23 cellular contexts compared by ENCODE assay signal in the genomic region with DNA sequence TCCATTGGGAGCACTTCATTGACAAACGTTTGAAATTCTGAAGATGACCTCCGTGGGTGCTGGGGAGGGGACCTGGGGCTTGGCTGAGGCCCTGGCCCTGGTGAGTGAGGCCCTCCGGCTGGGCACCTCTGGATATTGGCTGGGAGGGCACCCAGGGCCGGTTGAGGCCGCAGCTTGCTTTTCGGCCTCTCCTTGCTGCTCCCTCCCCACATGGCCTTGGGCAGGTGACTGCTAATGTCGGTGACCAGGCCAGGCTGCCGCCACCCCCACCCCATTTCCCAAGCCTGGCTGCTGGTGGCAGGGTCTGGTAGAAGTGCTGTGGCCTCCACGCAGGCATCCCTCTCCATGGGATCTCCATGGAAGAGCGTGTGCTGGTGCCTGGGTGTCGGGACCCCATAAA.
"Had no signal": no experiment of that assay in that cellular context is flagged by ENCODE, and none has a peak within 500 bp of the region (broad histone marks: within the 10 kb centered on the region; RNA-seq: fewer than 3 reads in every experiment).

No MANE protein-coding gene starts in this region.

- H3K4me3 ChIP-seq: dorsolateral prefrontal cortex, lower lobe of right lung, pancreas, sigmoid colon, skin epidermis, spleen, suprapubic skin, transverse colon, upper lobe of right lung, uterus had no signal

- DNase-seq: effector CD4-positive, alpha-beta T cell; immature natural killer cell; islet precursor cell; kidney glomerular epithelial cell; left colon; lower lobe of right lung; natural killer cell; spleen; stimulated activated CD4-positive, alpha-beta T cell treated with anti-CD3 and anti-CD28 coated beads, Interleukin-4, amount 100 ng/mL, for 4 hours; stimulated activated naive CD8-positive, alpha-beta T cell treated with anti-CD3 and anti-CD28 coated beads, Interleukin-15, Interleukin-2, amounts not matched to agents 100 U/mL and 50 U/mL, for 24 hours; transverse colon; upper lobe of right lung had no signal

- H3K9me3 ChIP-seq: lower lobe of right lung, neutrophil, pancreas, sigmoid colon, spleen, suprapubic skin, transverse colon, upper lobe of right lung, uterus had no signal

- ATAC-seq: esophagus mucosa; lower lobe of right lung; natural killer cell; stimulated activated memory B cell treated with anti-CD40 and anti-IgM and Interleukin-4, amounts not matched to agents 10 μg/mL and 1 μg/mL and 100 μg/mL, for 72 hours; stimulated activated naive CD8-positive, alpha-beta T cell treated with anti-CD3 and anti-CD28 coated beads, Interleukin-15, Interleukin-2, amounts not matched to agents 100 U/mL and 50 U/mL, for 24 hours; upper lobe of right lung had no signal

- H3K36me3 ChIP-seq: lower lobe of right lung, neutrophil, pancreas, sigmoid colon, suprapubic skin, transverse colon, upper lobe of right lung, uterus had no signal

- H3K4me1 ChIP-seq: foreskin keratinocyte, upper lobe of right lung, uterus had no signal

- H3K27ac ChIP-seq: epithelial cell of prostate, foreskin keratinocyte, lower lobe of right lung, neutrophil, pancreas, skin epidermis, spleen, suprapubic skin, transverse colon, upper lobe of right lung, uterus had no signal

- H3K27me3 ChIP-seq: dorsolateral prefrontal cortex, pancreas, sigmoid colon, spleen, suprapubic skin, transverse colon, upper lobe of right lung, uterus had no signal
